Comparison of ENCODE assay signal across 1 cellular context in the genomic region with DNA sequence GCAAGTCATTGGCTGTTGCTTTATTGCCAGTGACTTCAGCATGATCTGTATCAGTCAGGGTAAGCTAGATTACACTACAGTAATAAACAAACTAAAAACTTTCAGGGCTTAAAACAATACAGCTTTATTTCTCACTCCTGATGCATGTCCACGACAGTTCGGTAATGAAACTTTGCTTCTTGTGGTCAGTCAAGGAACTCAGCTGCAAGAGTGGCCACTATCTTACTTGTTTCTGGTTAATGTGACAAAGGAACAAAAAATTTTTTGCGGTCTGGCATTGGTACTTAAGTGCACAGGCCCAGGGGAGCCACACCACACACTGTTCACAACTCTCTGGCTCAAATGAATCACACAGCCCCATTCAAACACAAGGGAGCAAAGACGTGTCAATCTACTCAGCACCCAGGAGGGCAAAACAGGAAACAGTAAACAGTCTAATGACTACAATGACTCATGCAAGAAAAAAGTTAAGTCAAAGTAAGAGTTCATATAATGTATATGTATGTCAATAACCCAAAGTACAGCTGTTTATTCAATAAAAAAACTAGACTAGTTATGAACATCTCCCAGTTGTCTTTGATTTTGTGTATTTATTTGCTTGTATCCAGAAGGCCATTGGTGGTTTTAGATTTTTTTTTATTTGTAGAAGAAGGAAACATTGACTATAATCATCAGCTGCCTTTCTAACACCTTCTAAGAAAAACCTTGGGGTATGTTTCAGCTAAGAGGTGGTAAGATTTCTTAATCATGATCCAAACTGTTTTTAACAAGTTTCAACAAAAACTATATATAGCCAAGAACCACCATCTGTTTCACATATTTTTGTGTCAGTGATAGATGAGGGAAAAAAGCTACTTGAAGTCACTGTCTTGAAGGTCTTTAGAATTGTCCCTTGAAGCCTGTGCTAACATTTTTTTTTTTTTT.
TF ChIP-seq lines count a peak whose summit lies in the region.

No MANE protein-coding gene starts in this region.

TF ChIP-seq in GM12878, 131 proteins besides CTCF, POLR2A, EP300 and RAD21 (continued from another document):
- TF ChIP-seq, protein P1, sequence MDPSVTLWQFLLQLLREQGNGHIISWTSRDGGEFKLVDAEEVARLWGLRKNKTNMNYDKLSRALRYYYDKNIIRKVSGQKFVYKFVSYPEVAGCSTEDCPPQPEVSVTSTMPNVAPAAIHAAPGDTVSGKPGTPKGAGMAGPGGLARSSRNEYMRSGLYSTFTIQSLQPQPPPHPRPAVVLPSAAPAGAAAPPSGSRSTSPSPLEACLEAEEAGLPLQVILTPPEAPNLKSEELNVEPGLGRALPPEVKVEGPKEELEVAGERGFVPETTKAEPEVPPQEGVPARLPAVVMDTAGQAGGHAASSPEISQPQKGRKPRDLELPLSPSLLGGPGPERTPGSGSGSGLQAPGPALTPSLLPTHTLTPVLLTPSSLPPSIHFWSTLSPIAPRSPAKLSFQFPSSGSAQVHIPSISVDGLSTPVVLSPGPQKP (IDR thresholded peaks at IDR 0.05; ENCODE audit: low read depth, low read length): no peak
- TF ChIP-seq HDGF (IDR thresholded peaks at IDR 0.05): no peak
- peak; percentile 43; the same call in 1 of the 2 replicates for TF ChIP-seq YY1 (IDR thresholded peaks at IDR 0.05; ENCODE audit: low read depth, low read length)
- peak; percentile 97 to 98 for TF ChIP-seq IKZF2 (IDR thresholded peaks at IDR 0.05)
- TF ChIP-seq RAD51 (IDR thresholded peaks at IDR 0.05): peak; percentile 31
- no peak; the same call in 1 of the 2 replicates for TF ChIP-seq TARDBP (IDR thresholded peaks at IDR 0.05; ENCODE audit: borderline replicate concordance)
- no peak for TF ChIP-seq HDAC6 (IDR thresholded peaks at IDR 0.05; ENCODE audit: unreplicated experiment)
- TF ChIP-seq SP1 (IDR thresholded peaks at IDR 0.05; ENCODE audit: low read depth, low read length): peak; percentile 73
- peak in 1 of 2 experiments; percentile 94; a peak in 2 of 4 replicates for TF ChIP-seq ETV6 (conservative IDR thresholded peaks at IDR 0.05 in 1 of 2, IDR thresholded peaks at IDR 0.05 in 1 of 2; ENCODE audit: borderline replicate concordance in 1 of 2, low read depth in 1 of 2)
- peak; percentile 92 for TF ChIP-seq BMI1 (IDR thresholded peaks at IDR 0.05; ENCODE audit: borderline replicate concordance)
- TF ChIP-seq, protein P2, sequence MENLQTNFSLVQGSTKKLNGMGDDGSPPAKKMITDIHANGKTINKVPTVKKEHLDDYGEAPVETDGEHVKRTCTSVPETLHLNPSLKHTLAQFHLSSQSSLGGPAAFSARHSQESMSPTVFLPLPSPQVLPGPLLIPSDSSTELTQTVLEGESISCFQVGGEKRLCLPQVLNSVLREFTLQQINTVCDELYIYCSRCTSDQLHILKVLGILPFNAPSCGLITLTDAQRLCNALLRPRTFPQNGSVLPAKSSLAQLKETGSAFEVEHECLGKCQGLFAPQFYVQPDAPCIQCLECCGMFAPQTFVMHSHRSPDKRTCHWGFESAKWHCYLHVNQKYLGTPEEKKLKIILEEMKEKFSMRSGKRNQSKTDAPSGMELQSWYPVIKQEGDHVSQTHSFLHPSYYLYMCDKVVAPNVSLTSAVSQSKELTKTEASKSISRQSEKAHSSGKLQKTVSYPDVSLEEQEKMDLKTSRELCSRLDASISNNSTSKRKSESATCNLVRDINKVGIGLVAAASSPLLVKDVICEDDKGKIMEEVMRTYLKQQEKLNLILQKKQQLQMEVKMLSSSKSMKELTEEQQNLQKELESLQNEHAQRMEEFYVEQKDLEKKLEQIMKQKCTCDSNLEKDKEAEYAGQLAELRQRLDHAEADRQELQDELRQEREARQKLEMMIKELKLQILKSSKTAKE (IDR thresholded peaks at IDR 0.05; ENCODE audit: low read depth, poor library complexity, severe bottlenecking): peak; percentile 98
- no peak for TF ChIP-seq RELA (IDR thresholded peaks at IDR 0.05; ENCODE audit: borderline replicate concordance, partially characterized antibody)
- TF ChIP-seq ZBED1 (IDR thresholded peaks at IDR 0.05; ENCODE audit: borderline replicate concordance): peak; percentile 94
- TF ChIP-seq SUPT20H (IDR thresholded peaks at IDR 0.05; ENCODE audit: borderline replicate concordance, control insufficient read depth, low read depth, low read length): no peak
- TF ChIP-seq, protein P3, sequence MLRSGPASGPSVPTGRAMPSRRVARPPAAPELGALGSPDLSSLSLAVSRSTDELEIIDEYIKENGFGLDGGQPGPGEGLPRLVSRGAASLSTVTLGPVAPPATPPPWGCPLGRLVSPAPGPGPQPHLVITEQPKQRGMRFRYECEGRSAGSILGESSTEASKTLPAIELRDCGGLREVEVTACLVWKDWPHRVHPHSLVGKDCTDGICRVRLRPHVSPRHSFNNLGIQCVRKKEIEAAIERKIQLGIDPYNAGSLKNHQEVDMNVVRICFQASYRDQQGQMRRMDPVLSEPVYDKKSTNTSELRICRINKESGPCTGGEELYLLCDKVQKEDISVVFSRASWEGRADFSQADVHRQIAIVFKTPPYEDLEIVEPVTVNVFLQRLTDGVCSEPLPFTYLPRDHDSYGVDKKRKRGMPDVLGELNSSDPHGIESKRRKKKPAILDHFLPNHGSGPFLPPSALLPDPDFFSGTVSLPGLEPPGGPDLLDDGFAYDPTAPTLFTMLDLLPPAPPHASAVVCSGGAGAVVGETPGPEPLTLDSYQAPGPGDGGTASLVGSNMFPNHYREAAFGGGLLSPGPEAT (IDR thresholded peaks at IDR 0.05; ENCODE audit: low read depth): peak; percentile 95
- no peak for TF ChIP-seq EGR1 (IDR thresholded peaks at IDR 0.05; ENCODE audit: borderline replicate concordance in 1 of 2, low read depth in 2 of 2, low read length in 2 of 2)
- TF ChIP-seq NFXL1 (IDR thresholded peaks at IDR 0.05; ENCODE audit: borderline replicate concordance): no peak
- peak; percentile 94 for TF ChIP-seq CREM (IDR thresholded peaks at IDR 0.05; ENCODE audit: low read depth)
- 0 out of 2 replicates have a peak, but pooled peaks have one; percentile 8 for TF ChIP-seq YBX1 (IDR thresholded peaks at IDR 0.05)
- TF ChIP-seq NFIC (IDR thresholded peaks at IDR 0.05; ENCODE audit: low read depth, low read length): peak; percentile 100
